14 cellular contexts compared by ENCODE assay signal in genomic region chr3:172279974-172280373, GRCh38.
DNase-seq lines count a peak whose midpoint lies in the region; ATAC-seq and TF ChIP-seq lines count a peak whose summit lies in the region.
"Had no signal": no experiment of that assay in that cellular context is flagged by ENCODE, and none has a peak within 500 bp of the region (broad histone marks: within the 10 kb centered on the region; RNA-seq: fewer than 3 reads in every experiment).

No MANE protein-coding gene starts in this region.

- CTCF ChIA-PET in activated naive CD4-positive, alpha-beta T cell treated with anti-CD3 and anti-CD28 coated beads for 36 hours (lab: Charles Lee), result interaction anchor here (0.9 to 1.1 kb wide), 3 partner anchors 52 to 347 kb away, joined by 3 read pairs; no protein-coding TSS in a partner anchor

- H3K79me2 ChIP-seq in GM23338 (replicated peaks; ENCODE audit: insufficient read depth) (peaks cover 7% of the 10 kb centered on the region), smooth muscle cell (ENCODE audit: low read depth) (peaks cover 92% of the 10 kb centered on the region)

- ATAC-seq in GM23338 (no peak), HG02973 (IDR thresholded peaks at IDR 0.05; ENCODE audit: unreplicated experiment) (no peak), GM19035 (IDR thresholded peaks at IDR 0.05; ENCODE audit: unreplicated experiment) (no peak), GM19328 (IDR thresholded peaks at IDR 0.05; ENCODE audit: unreplicated experiment) (no peak)
- ATAC-seq: stimulated activated memory B cell treated with anti-CD40 and anti-IgM and Interleukin-4, amounts not matched to agents 10 μg/mL and 1 μg/mL and 100 μg/mL, for 72 hours had no signal

- H3K4me2 ChIP-seq in GM23338, result no peak overlapping the region
- peak overlapping the region; percentile 62 for H3K4me2 ChIP-seq in smooth muscle cell

- H3K36me3 Mint-ChIP-seq in GM23338 (ENCODE audit: low read depth), result 0 out of 3 replicates have a peak, but pooled peaks cover 3% of the 10 kb centered on the region
- H3K36me3 Mint-ChIP-seq in activated naive CD4-positive, alpha-beta T cell treated with anti-CD3 and anti-CD28 coated beads for 36 hours (ENCODE audit: low read depth), result peaks cover 2% of the 10 kb centered on the region

- H2AFZ ChIP-seq in GM23338 (no peak overlapping the region), smooth muscle cell (ENCODE audit: low read depth) (no peak overlapping the region)

- peak overlapping the region; percentile 32; the same call in 1 of the 2 replicates for H3K27ac Mint-ChIP-seq in GM23338
- H3K27ac Mint-ChIP-seq in activated naive CD4-positive, alpha-beta T cell treated with anti-CD3 and anti-CD28 coated beads for 36 hours, result no peak overlapping the region
- H3K27ac Mint-ChIP-seq: dendritic cell treated with granulocyte-macrophage colony-stimulating factor and Interleukin-4, amounts not matched to agents 40 ng/mL and 50 ng/mL, for 4 days; stimulated activated memory B cell treated with anti-CD40 and anti-IgM and Interleukin-4, amounts not matched to agents 10 μg/mL and 1 μg/mL and 100 μg/mL, for 72 hours had no signal

- H3K36me3 ChIP-seq in GM23338 (ENCODE audit: insufficient read depth) (no peaks in the 10 kb centered on the region), mesodermal cell (ENCODE audit: control insufficient read depth, insufficient read depth, low read length) (peaks cover 62% of the 10 kb centered on the region), smooth muscle cell (ENCODE audit: low read depth) (no peaks in the 10 kb centered on the region)
- H3K36me3 ChIP-seq: uterus had no signal

- no peak for DNase-seq in GM23338 (ENCODE audit: low spot score)
- no peak for DNase-seq in smooth muscle cell (lab: John Stamatoyannopoulos, UW; ENCODE audit: unreplicated experiment)
- no peak for DNase-seq in activated naive CD4-positive, alpha-beta T cell treated with anti-CD3 and anti-CD28 coated beads for 36 hours
- DNase-seq: activated CD4-positive, alpha-beta T cell treated with anti-CD3 and anti-CD28 coated beads, Interleukin-2, amount 50 U/mL, for 4 hours; activated naive CD4-positive, alpha-beta T cell treated with anti-CD3 and anti-CD28 coated beads, Interleukin-2, amount 50 U/mL, for 16 hours; naive B cell; uterus had no signal

- intact Hi-C loops in activated naive CD4-positive, alpha-beta T cell treated with anti-CD3 and anti-CD28 coated beads for 36 hours (cut with micrococcal nuclease), result no loop called here

- H3K9ac ChIP-seq in smooth muscle cell (ENCODE audit: low read depth), result no peak overlapping the region

- TF ChIP-seq CTCF in GM23338 (conservative IDR thresholded peaks at IDR 0.05; ENCODE audit: low read depth in 2 of 2) (peak in 1 of 2 experiments; percentile 7; a peak in 1 of 4 replicates), VCaP (conservative IDR thresholded peaks at IDR 0.05) (no peak), smooth muscle cell (IDR thresholded peaks at IDR 0.05; ENCODE audit: borderline replicate concordance, insufficient read depth, poor library complexity, severe bottlenecking) (no peak)

- H3K4me1 ChIP-seq in GM23338 (ENCODE audit: insufficient read depth) (peaks cover 4% of the 10 kb centered on the region; the same call in 1 of the 2 replicates), mesodermal cell (ENCODE audit: control insufficient read depth, insufficient read depth, low read length, poor library complexity, severe bottlenecking) (peaks cover 34% of the 10 kb centered on the region), smooth muscle cell (ENCODE audit: low read depth) (peaks cover 13% of the 10 kb centered on the region)

- H3K9me3 ChIP-seq in mesodermal cell (ENCODE audit: control insufficient read depth, low read length) (no peaks in the 10 kb centered on the region), smooth muscle cell (replicated peaks; ENCODE audit: low read depth) (no peaks in the 10 kb centered on the region)
- H3K9me3 ChIP-seq: uterus had no signal

- no peaks in the 10 kb centered on the region for H3K27me3 ChIP-seq in GM23338 (ENCODE audit: insufficient read depth)
- H3K27me3 ChIP-seq in smooth muscle cell (ENCODE audit: low read depth), result no peaks in the 10 kb centered on the region
- H3K27me3 ChIP-seq: uterus had no signal

- H3K9me2 ChIP-seq in GM23338 (ENCODE audit: insufficient read depth), result no peaks in the 10 kb centered on the region

- no peaks in the 10 kb centered on the region for H4K20me1 ChIP-seq in GM23338 (replicated peaks; ENCODE audit: insufficient read depth)
- H4K20me1 ChIP-seq in smooth muscle cell (ENCODE audit: low read depth), result peaks cover 99% of the 10 kb centered on the region

- peaks cover 12% of the 10 kb centered on the region; the same call in 2 of the 3 replicates for H3K4me1 Mint-ChIP-seq in GM23338
- H3K4me1 Mint-ChIP-seq in activated naive CD4-positive, alpha-beta T cell treated with anti-CD3 and anti-CD28 coated beads for 36 hours (ENCODE audit: low read depth), result no peaks in the 10 kb centered on the region
- H3K4me1 Mint-ChIP-seq: naive B cell; stimulated activated memory B cell treated with anti-CD40 and anti-IgM and Interleukin-4, amounts not matched to agents 10 μg/mL and 1 μg/mL and 100 μg/mL, for 72 hours had no signal

- H3K27ac ChIP-seq in GM23338 (ENCODE audit: low read depth), result no peak overlapping the region
- H3K27ac ChIP-seq in VCaP, result peak overlapping the region; percentile 58
- peak overlapping the region; percentile 47 for H3K27ac ChIP-seq in mesodermal cell (ENCODE audit: low read depth, low read length, severe bottlenecking)
- H3K27ac ChIP-seq in smooth muscle cell (ENCODE audit: low read depth), result peak overlapping the region; percentile 88

- 98 to 100% methylated on average over 6 of the region's 8 CpGs for WGBS in mesodermal cell (ENCODE audit: insufficient coverage in 2 of 2), 2 experiments
- 87% methylated on average over 8 of the region's 8 CpGs for WGBS in smooth muscle cell (ENCODE audit: low lambda C conversion rate)

- no peaks in the 10 kb centered on the region for H3K9me3 Mint-ChIP-seq in GM23338
- no peaks in the 10 kb centered on the region for H3K9me3 Mint-ChIP-seq in activated naive CD4-positive, alpha-beta T cell treated with anti-CD3 and anti-CD28 coated beads for 36 hours
- H3K9me3 Mint-ChIP-seq: dendritic cell treated with granulocyte-macrophage colony-stimulating factor and Interleukin-4, amounts not matched to agents 40 ng/mL and 50 ng/mL, for 4 days; naive B cell; stimulated activated memory B cell treated with anti-CD40 and anti-IgM and Interleukin-4, amounts not matched to agents 10 μg/mL and 1 μg/mL and 100 μg/mL, for 72 hours had no signal

- no peak overlapping the region; the same call in 2 of the 3 replicates for H3K4me3 Mint-ChIP-seq in GM23338
- H3K4me3 Mint-ChIP-seq in activated naive CD4-positive, alpha-beta T cell treated with anti-CD3 and anti-CD28 coated beads for 36 hours, result no peak overlapping the region
- H3K4me3 Mint-ChIP-seq: dendritic cell treated with granulocyte-macrophage colony-stimulating factor and Interleukin-4, amounts not matched to agents 40 ng/mL and 50 ng/mL, for 4 days; naive B cell; stimulated activated memory B cell treated with anti-CD40 and anti-IgM and Interleukin-4, amounts not matched to agents 10 μg/mL and 1 μg/mL and 100 μg/mL, for 72 hours had no signal

- H3K27me3 Mint-ChIP-seq in GM23338 (ENCODE audit: insufficient read depth, low read depth, poor library complexity), result no peaks in the 10 kb centered on the region
- no peaks in the 10 kb centered on the region for H3K27me3 Mint-ChIP-seq in activated naive CD4-positive, alpha-beta T cell treated with anti-CD3 and anti-CD28 coated beads for 36 hours (ENCODE audit: low read depth)
- H3K27me3 Mint-ChIP-seq: dendritic cell treated with granulocyte-macrophage colony-stimulating factor and Interleukin-4, amounts not matched to agents 40 ng/mL and 50 ng/mL, for 4 days; naive B cell; stimulated activated memory B cell treated with anti-CD40 and anti-IgM and Interleukin-4, amounts not matched to agents 10 μg/mL and 1 μg/mL and 100 μg/mL, for 72 hours had no signal

- H3K4me3 ChIP-seq in GM23338 (no peak overlapping the region), mesodermal cell (ENCODE audit: extremely low read depth, insufficient read depth, low read length, poor library complexity, severe bottlenecking) (no peak overlapping the region), smooth muscle cell (no peak overlapping the region)
- H3K4me3 ChIP-seq: uterus had no signal

- no peaks in the 10 kb centered on the region for H3F3A ChIP-seq in GM23338 (replicated peaks; ENCODE audit: low read depth)
- H3F3A ChIP-seq in smooth muscle cell (ENCODE audit: low read depth), result peaks cover 78% of the 10 kb centered on the region

TF ChIP-seq in GM23338, 12 proteins besides CTCF, POLR2A, EP300 and RAD21 (continues in another document):
- TF ChIP-seq EZH2phosphoT487 (IDR thresholded peaks at IDR 0.05; ENCODE audit: unreplicated experiment) (no peak), NANOG (IDR thresholded peaks at IDR 0.05; ENCODE audit: borderline replicate concordance) (no peak), ZNF114 (CRISPR knock-in tag; IDR thresholded peaks at IDR 0.05) (no peak), REST (IDR thresholded peaks at IDR 0.05; ENCODE audit: unreplicated experiment) (no peak)
